8 cellular contexts compared by ENCODE assay signal in genomic region chr17:57993471-57994365, GRCh38. TPM values are rescaled to one million over a fixed set of nuclear protein-coding genes. Genes with fewer than 3 reads are reported as not detected.
DNase-seq lines count a peak whose midpoint lies in the region; ATAC-seq and TF ChIP-seq lines count a peak whose summit lies in the region.

No MANE protein-coding gene starts in this region.

- H3K36me3 ChIP-seq in adipocyte (ENCODE audit: control insufficient read depth, insufficient read depth, low read length, severe bottlenecking) (peaks cover 26% of the 10 kb centered on the region), psoas muscle (ENCODE audit: insufficient read depth in 1 of 2, low read depth in 1 of 2) (peaks cover 4 to 21% of the 10 kb centered on the region in 2 donors)

- intact Hi-C loops in psoas muscle (cut with DNase I), result loop anchor here (2.0 to 10.0 kb wide), 4 partner anchors 103 to 869 kb away; no protein-coding TSS in a partner anchor

- H3K4me1 ChIP-seq in adipocyte (ENCODE audit: control insufficient read depth, insufficient read depth, low read length) (peaks cover 32% of the 10 kb centered on the region), psoas muscle (peaks cover 69% of the 10 kb centered on the region)

- H3K9me3 ChIP-seq in adipocyte (ENCODE audit: control insufficient read depth, low read length), result no peaks in the 10 kb centered on the region
- H3K9me3 ChIP-seq in psoas muscle, result no peaks in the 10 kb centered on the region

- WGBS in psoas muscle, 3 donors, result 30 to 37% (median 35%) methylated on average over 3 of the region's 3 CpGs

- DNase-seq in SKM-1 treated with dmso at 0.1 percent for 144 hours (lab: John Stamatoyannopoulos, UW; ENCODE audit: unreplicated experiment), result peak; percentile 45
- no peak for DNase-seq in SKM-1 (lab: John Stamatoyannopoulos, UW; ENCODE audit: unreplicated experiment)
- DNase-seq in NCI-H2171 (lab: John Stamatoyannopoulos, UW), result peak; percentile 62
- no peak for DNase-seq in adipocyte (ENCODE audit: low read depth)
- no peak for DNase-seq in psoas muscle
- DNase-seq in COR-L47 (lab: John Stamatoyannopoulos, UW), result no peak

- no peaks in the 10 kb centered on the region for H3K27me3 ChIP-seq in adipocyte (replicated peaks; ENCODE audit: control insufficient read depth, insufficient read depth, low read length)
- no peaks in the 10 kb centered on the region for H3K27me3 ChIP-seq in psoas muscle (ENCODE audit: insufficient read depth in 3 of 3, low read length in 2 of 3)

- peak overlapping the region; percentile 35 for H3K9ac ChIP-seq in adipocyte (ENCODE audit: low read length)

- ATAC-seq in psoas muscle (no peak), GM21737 (IDR thresholded peaks at IDR 0.05; ENCODE audit: unreplicated experiment) (no peak), HG02970 (IDR thresholded peaks at IDR 0.05; ENCODE audit: low FRiP score, unreplicated experiment) (no peak)

- TF ChIP-seq CTCF in psoas muscle (IDR thresholded peaks at IDR 0.05), result no peak

- no peak overlapping the region for H3K4me3 ChIP-seq in adipocyte (ENCODE audit: low read length)
- no peak overlapping the region for H3K4me3 ChIP-seq in psoas muscle

- H3K27ac ChIP-seq in psoas muscle, result peak overlapping the region; percentile 94

RNA-seq across cellular contexts. Expression of gene VEZF1, which starts 5.7 kb away (rescaled TPM):
- total RNA-seq in psoas muscle, result 10 to 100 TPM; 45.7 to 92.5 (median 70.7) TPM
- polyA plus RNA-seq in psoas muscle, result 10 to 100 TPM; 30.6 to 50.5 (median 36.6) TPM

RNA-seq across cellular contexts. Expression of gene SRSF1, which starts 13.3 kb away (rescaled TPM):
- 100 to 1,000 TPM in 2 of 4 donors, 10 to 100 TPM in 2; 71.2 to 141 (median 100) TPM for total RNA-seq in psoas muscle
- 100 to 1,000 TPM in 1 of 3 donors, 10 to 100 TPM in 2; 61.2 to 128 (median 93.7) TPM for polyA plus RNA-seq in psoas muscle

RNA-seq across cellular contexts. Expression of gene CUEDC1, which starts 38.5 kb away (rescaled TPM):
- total RNA-seq in psoas muscle, result 10 to 100 TPM; 31.1 to 67.2 (median 47.4) TPM
- polyA plus RNA-seq in psoas muscle, result 10 to 100 TPM; 28.0 to 56.5 (median 46.4) TPM

Comparison
In these comparisons a context has a peak if more than half of its experiments do, and no peak if none do; other contexts are left out.
1. DNase-seq: peak in SKM-1 treated with dmso at 0.1 percent for 144 hours (single experiment) and NCI-H2171 (single experiment); none in SKM-1 (single experiment), adipocyte (single experiment), psoas muscle (0 of 2) and COR-L47 (single experiment).